30 cellular contexts compared by ENCODE assay signal in genomic region chr3:151813777-151814176, GRCh38. TPM values are rescaled to one million over a fixed set of nuclear protein-coding genes. Genes with fewer than 3 reads are reported as not detected.
DNase-seq lines count a peak whose midpoint lies in the region; ATAC-seq and TF ChIP-seq lines count a peak whose summit lies in the region.
"Had no signal": no experiment of that assay in that cellular context is flagged by ENCODE, and none has a peak within 500 bp of the region (broad histone marks: within the 10 kb centered on the region; RNA-seq: fewer than 3 reads in every experiment).

Gene AADAC (plus strand): TSS chr3:151814116. CDS start chr3:151814163, 47 bp downstream.

- H3K4me3 ChIP-seq in liver (ENCODE audit: low read depth in 1 of 3, low read length in 3 of 3) (peak within 1 kb of the TSS; percentile 66 to 85 (median 73)), subcutaneous abdominal adipose tissue (ENCODE audit: low read depth in 1 of 5, low read length in 5 of 5) (peak within 1 kb of the TSS in 4 of 5 donors; percentile 1 to 53 (median 16)), Caco-2 (ENCODE audit: low read depth, low read length) (no peak within 1 kb of the TSS)
- H3K4me3 ChIP-seq: dorsolateral prefrontal cortex, GM23338, lower lobe of right lung, mucosa of descending colon, skin epidermis, thoracic aorta had no signal

- H3K27me3 ChIP-seq in liver (ENCODE audit: control insufficient read depth in 4 of 4, insufficient read depth in 4 of 4, low read length in 3 of 4) = no peaks in the 10 kb centered on the region
- H3K27me3 ChIP-seq in subcutaneous abdominal adipose tissue (ENCODE audit: control insufficient read depth in 5 of 5, insufficient read depth in 4 of 5, low read length in 5 of 5) = no peaks in the 10 kb centered on the region
- H3K27me3 ChIP-seq in Caco-2 (replicated peaks; ENCODE audit: control insufficient read depth, insufficient read depth, low read length) = no peaks in the 10 kb centered on the region

- POLR2A ChIA-PET in Caco-2 (lab: Charles Lee) = no interaction called here

- intact Hi-C loops in Caco-2 (cut with micrococcal nuclease; ENCODE audit: unreplicated experiment) = no loop called here

- no peak within 1 kb of the TSS for H3K4me3 Mint-ChIP-seq in Caco-2 (ENCODE audit: unreplicated experiment)
- H3K4me3 Mint-ChIP-seq: activated CD4-positive, alpha-beta T cell treated with anti-CD3 and anti-CD28 coated beads, Interleukin-2, amount 10 ng/mL, durations not matched to agents 24 days and 14 days; activated naive CD8-positive, alpha-beta T cell treated with anti-CD3 and anti-CD28 coated beads, Interleukin-2, amount 10 ng/mL, durations not matched to agents 7 days and 5 days; GM23338; nephron; WTC11 had no signal

- H3K4me1 Mint-ChIP-seq in Caco-2 (ENCODE audit: low read depth, unreplicated experiment) = peaks cover 20% of the 10 kb centered on the region
- H3K4me1 Mint-ChIP-seq: activated CD4-positive, alpha-beta T cell treated with anti-CD3 and anti-CD28 coated beads, Interleukin-2, amount 10 ng/mL, durations not matched to agents 24 days and 14 days; activated naive CD8-positive, alpha-beta T cell treated with anti-CD3 and anti-CD28 coated beads, Interleukin-2, amount 10 ng/mL, durations not matched to agents 7 days and 5 days had no signal

- CTCF ChIA-PET in Caco-2 (lab: Charles Lee) = no interaction called here

- DNase-seq in amniotic epithelial cell (ENCODE audit: low read depth) (peak; percentile 57), fibroblast of peridontal ligament (ENCODE audit: extremely low read depth) (peak; percentile 9), Caco-2 (no peak), GM20000 (ENCODE audit: low spot score) (no peak), HUDEP-2 (lab: John Stamatoyannopoulos, UW; ENCODE audit: unreplicated experiment in 76 of 76) (no peak)
- DNase-seq: activated CD4-positive, alpha-beta T cell treated with anti-CD3 and anti-CD28 coated beads, Interleukin-2, amount 10 ng/mL, durations not matched to agents 24 days and 14 days; activated effector memory CD4-positive, alpha-beta T cell treated with anti-CD3 and anti-CD28 coated beads, Interleukin-2, amount 50 U/mL, for 16 hours; activated naive CD8-positive, alpha-beta T cell treated with anti-CD3 and anti-CD28 coated beads, Interleukin-2, amount 10 ng/mL, durations not matched to agents 7 days and 5 days; activated T-cell treated with anti-CD3 and anti-CD28 coated beads, Interleukin-2, amount 50 U/mL, for 1 hour; C1 segment of cervical spinal cord; dorsolateral prefrontal cortex; islet precursor cell; lower lobe of right lung; mucosa of descending colon; NCI-H1092; NCI-H1694 treated with DMSO at 0.1 percent for 48 hours; NCI-H510A; SIG-M5; stimulated activated naive CD4-positive, alpha-beta T cell treated with Interleukin-2 at 50 U/mL for 16 hours; T1000 had no signal

- no peak for TF ChIP-seq CTCF in liver (IDR thresholded peaks at IDR 0.05; ENCODE audit: low read depth, low read length, missing input control)
- no peak for TF ChIP-seq CTCF in Caco-2 (IDR thresholded peaks at IDR 0.05; ENCODE audit: insufficient read depth in 1 of 2, low read depth in 1 of 2, low read length in 1 of 2, severe bottlenecking in 1 of 2, unreplicated experiment in 1 of 2)
- TF ChIP-seq CTCF in GM20000 (IDR thresholded peaks at IDR 0.05; ENCODE audit: extremely low read depth, missing control alignments) = no peak

- no peaks in the 10 kb centered on the region for H3K9me3 Mint-ChIP-seq in Caco-2 (ENCODE audit: unreplicated experiment)
- H3K9me3 Mint-ChIP-seq: activated CD4-positive, alpha-beta T cell treated with anti-CD3 and anti-CD28 coated beads, Interleukin-2, amount 10 ng/mL, durations not matched to agents 24 days and 14 days; activated naive CD8-positive, alpha-beta T cell treated with anti-CD3 and anti-CD28 coated beads, Interleukin-2, amount 10 ng/mL, durations not matched to agents 7 days and 5 days had no signal

- H3K9me3 ChIP-seq in liver (ENCODE audit: control insufficient read depth in 4 of 4, low read length in 3 of 4) (no peaks in the 10 kb centered on the region), subcutaneous abdominal adipose tissue (ENCODE audit: control insufficient read depth in 5 of 5, low read length in 5 of 5) (peaks cover 0 to 10% (median 4%) of the 10 kb centered on the region in 5 donors), Caco-2 (no peaks in the 10 kb centered on the region)
- H3K9me3 ChIP-seq: lower lobe of right lung, mucosa of descending colon, thoracic aorta had no signal

- H3K4me1 ChIP-seq in liver (ENCODE audit: control insufficient read depth in 4 of 4, insufficient read depth in 4 of 4, low read length in 3 of 4) = peaks cover 2 to 24% (median 11%) of the 10 kb centered on the region in 4 donors
- peaks cover 0 to 3% (median 0%) of the 10 kb centered on the region in 5 donors for H3K4me1 ChIP-seq in subcutaneous abdominal adipose tissue (ENCODE audit: control insufficient read depth in 5 of 5, insufficient read depth in 5 of 5, low read length in 5 of 5)
- H3K4me1 ChIP-seq in Caco-2 = peaks cover 42% of the 10 kb centered on the region

- no peak for ATAC-seq in HG03139 (IDR thresholded peaks at IDR 0.05; ENCODE audit: unreplicated experiment)
- ATAC-seq: GM23338, lower lobe of right lung, mucosa of descending colon, WTC11 had no signal

- 31% methylated on average over 3 of the region's 3 CpGs for WGBS in liver

- H3K36me3 ChIP-seq in liver (ENCODE audit: control insufficient read depth in 4 of 4, insufficient read depth in 3 of 4, low read depth in 1 of 4, low read length in 3 of 4) (peaks cover 0 to 6% (median 2%) of the 10 kb centered on the region in 4 donors), subcutaneous abdominal adipose tissue (ENCODE audit: control insufficient read depth in 5 of 5, insufficient read depth in 5 of 5, low read length in 5 of 5) (no peaks in the 10 kb centered on the region), Caco-2 (ENCODE audit: control insufficient read depth, insufficient read depth, low read length) (no peaks in the 10 kb centered on the region)
- H3K36me3 ChIP-seq: lower lobe of right lung, thoracic aorta had no signal

- BruUV-seq in Caco-2 (replicated peaks; lab: Mats Ljungman, UMichigan) = no TSS peak

- peak within 1 kb of the TSS; percentile 75 to 77 for H3K27ac ChIP-seq in liver (ENCODE audit: low read depth in 1 of 2, low read length in 2 of 2)
- no peak within 1 kb of the TSS for H3K27ac ChIP-seq in subcutaneous abdominal adipose tissue (ENCODE audit: low read depth, low read length)
- H3K27ac ChIP-seq: dorsolateral prefrontal cortex, lower lobe of right lung, thoracic aorta had no signal

- H3K27me3 Mint-ChIP-seq in Caco-2 (ENCODE audit: insufficient read depth, unreplicated experiment) = no peaks in the 10 kb centered on the region

- H3K36me3 Mint-ChIP-seq in Caco-2 (ENCODE audit: insufficient read depth, unreplicated experiment) = no peaks in the 10 kb centered on the region
- H3K36me3 Mint-ChIP-seq: activated naive CD8-positive, alpha-beta T cell treated with anti-CD3 and anti-CD28 coated beads, Interleukin-2, amount 10 ng/mL, durations not matched to agents 7 days and 5 days; WTC11 had no signal

- peak; percentile 37 to 38 for TF ChIP-seq RAD21 in liver (IDR thresholded peaks at IDR 0.05)

- H3K27ac Mint-ChIP-seq in Caco-2 (ENCODE audit: unreplicated experiment) = no peak within 1 kb of the TSS
- H3K27ac Mint-ChIP-seq: activated CD4-positive, alpha-beta T cell treated with anti-CD3 and anti-CD28 coated beads, Interleukin-2, amount 10 ng/mL, durations not matched to agents 24 days and 14 days; activated naive CD8-positive, alpha-beta T cell treated with anti-CD3 and anti-CD28 coated beads, Interleukin-2, amount 10 ng/mL, durations not matched to agents 7 days and 5 days; GM23338; WTC11 had no signal

- H3K9ac ChIP-seq in liver (ENCODE audit: low read depth in 1 of 2, low read length in 2 of 2) (peak within 1 kb of the TSS; percentile 30 to 92), subcutaneous abdominal adipose tissue (ENCODE audit: low read length in 5 of 5) (no peak within 1 kb of the TSS)

TF ChIP-seq in liver, 16 proteins besides CTCF, POLR2A, EP300 and RAD21 (continues in another document):
- TF ChIP-seq YY1 (IDR thresholded peaks at IDR 0.05) (peak; percentile 53), RXRA (IDR thresholded peaks at IDR 0.05) (peak; percentile 84 to 87), REST (IDR thresholded peaks at IDR 0.05) (peak; percentile 83), JUND (IDR thresholded peaks at IDR 0.05) (peak; percentile 61 to 65)

RNA-seq across cellular contexts. Expression of gene AADAC, which starts in this region (rescaled TPM):
- total RNA-seq in liver (100 to 1,000 TPM; 144 to 321 TPM), Caco-2 (2022) (0.57 and 1.1 TPM in 2 replicates)
- polyA plus RNA-seq in liver = 100 to 1,000 TPM; 278 to 285 TPM
- total RNA-seq: activated CD4-positive, alpha-beta T cell treated with anti-CD3 and anti-CD28 coated beads, Interleukin-2, amount 10 ng/mL, durations not matched to agents 24 days and 14 days; activated CD8-positive, alpha-beta memory T cell treated with anti-CD3 and anti-CD28 coated beads for 36 hours; activated naive CD8-positive, alpha-beta T cell treated with anti-CD3 and anti-CD28 coated beads, Interleukin-2, amount 10 ng/mL, durations not matched to agents 7 days and 5 days; dorsolateral prefrontal cortex; GM23338; osteocyte; thoracic aorta had no signal
- polyA plus RNA-seq: GM23338 had no signal

Comparison
In these comparisons a context has a peak if more than half of its experiments do, and no peak if none do; other contexts are left out.
1. RNA of gene AADAC (total RNA-seq): 144 to 321 TPM in liver; 0.57 to 1.1 TPM in Caco-2; every median in the first group is over 10 times any median in the second.
2. DNase-seq: peak in amniotic epithelial cell (single experiment) and fibroblast of peridontal ligament (single experiment); none in Caco-2 (0 of 2), GM20000 (single experiment) and HUDEP-2 (0 of 76).
3. H3K9ac ChIP-seq: peak in liver (2 of 2); none in subcutaneous abdominal adipose tissue (0 of 5).